ENCODE assay signal across 8 cellular contexts in genomic region chr12:22334696-22335290, GRCh38. TPM values are rescaled to one million over a fixed set of nuclear protein-coding genes. Genes with fewer than 3 reads are reported as not detected.
DNase-seq lines count a peak whose midpoint lies in the region; ATAC-seq and TF ChIP-seq lines count a peak whose summit lies in the region.

Gene ST8SIA1 (minus strand): TSS chr12:22334707. CDS start chr12:22334232, 475 bp downstream.

- TF ChIP-seq CTCF in HL-60 (IDR thresholded peaks at IDR 0.05; ENCODE audit: insufficient read depth, low read length) (no peak), activated B cell treated with CpG ODN at 0.5 μM for 24 hours (IDR thresholded peaks at IDR 0.05) (no peak), left lung (IDR thresholded peaks at IDR 0.05) (no peak)

- peaks cover 0 to 12% of the 10 kb centered on the region in 2 donors for H3K4me1 ChIP-seq in left lung

- no peaks in the 10 kb centered on the region for H3K36me3 Mint-ChIP-seq in activated B cell treated with CpG ODN at 0.5 μM for 24 hours (ENCODE audit: low read depth)

- H3K27me3 ChIP-seq in HL-60 (ENCODE audit: insufficient read depth, poor library complexity, severe bottlenecking) (peaks cover 26% of the 10 kb centered on the region), left lung (peaks cover 14 to 43% of the 10 kb centered on the region in 2 donors)

- no peaks in the 10 kb centered on the region for H3K9me3 Mint-ChIP-seq in activated B cell treated with CpG ODN at 0.5 μM for 24 hours

- POLR2A ChIA-PET in activated B cell treated with CpG ODN at 0.5 μM for 24 hours (lab: Charles Lee): interaction anchor here (0.8 kb wide), 1 partner anchor 13 kb away, joined by 4 read pairs; no protein-coding TSS in a partner anchor

- DNase-seq in SIG-M5 treated with dmso at 0.1 percent for 504 hours (lab: John Stamatoyannopoulos, UW; ENCODE audit: unreplicated experiment) (peak; percentile 14), SIG-M5 (lab: John Stamatoyannopoulos, UW) (no peak), HL-60 (ENCODE audit: low read depth in 1 of 2, low spot score in 1 of 2) (no peak), activated B cell treated with CpG ODN at 0.5 μM for 24 hours (no peak), cerebellar cortex (ENCODE audit: low spot score) (peak; percentile 72), left lung (peak in 1 of 2 donors; percentile 72), NCI-H1092 (lab: John Stamatoyannopoulos, UW) (no peak)
- DNase-seq in stimulated activated CD4-positive, alpha-beta T cell treated with anti-CD3 and anti-CD28 coated beads, Interleukin-4, amount 100 ng/mL, for 1 hour: peak; percentile 59

- no peak within 1 kb of the TSS for H3K27ac Mint-ChIP-seq in activated B cell treated with CpG ODN at 0.5 μM for 24 hours

- H3K4me3 Mint-ChIP-seq in activated B cell treated with CpG ODN at 0.5 μM for 24 hours: peak within 1 kb of the TSS; percentile 82

- H3K27me3 Mint-ChIP-seq in activated B cell treated with CpG ODN at 0.5 μM for 24 hours: peaks cover 58% of the 10 kb centered on the region

- H3K27ac ChIP-seq in HL-60 (replicated peaks) (no peak within 1 kb of the TSS), left lung (peak within 1 kb of the TSS in 1 of 2 donors; percentile 58)

- peak within 1 kb of the TSS; percentile 73 for H3K4me3 ChIP-seq in HL-60 (replicated peaks; ENCODE audit: insufficient read depth, low read length)
- H3K4me3 ChIP-seq in left lung: peak within 1 kb of the TSS; percentile 39 to 47

- ATAC-seq in activated B cell treated with CpG ODN at 0.5 μM for 24 hours (ENCODE audit: low read depth) (peak; percentile 19), left lung (peak; percentile 37)

- CTCF ChIA-PET in activated B cell treated with CpG ODN at 0.5 μM for 24 hours (lab: Charles Lee): interaction anchor here (1.1 to 1.5 kb wide), 3 partner anchors 234 to 637 kb away, joined by 3 to 4 read pairs (median 4); no protein-coding TSS in a partner anchor

- H3K9me3 ChIP-seq in left lung: no peaks in the 10 kb centered on the region

- H3K4me1 Mint-ChIP-seq in activated B cell treated with CpG ODN at 0.5 μM for 24 hours: peaks cover 22% of the 10 kb centered on the region

- intact Hi-C loops in activated B cell treated with CpG ODN at 0.5 μM for 24 hours (cut with micrococcal nuclease) (loop anchor here (1.0 to 2.0 kb wide), 4 partner anchors 108 to 636 kb away; no protein-coding TSS in a partner anchor), left lung (cut with DNase I) (loop anchor here in 1 of 2 donors (5.0 kb wide), 1 partner anchor 232 kb away; no protein-coding TSS in a partner anchor)

- H3K36me3 ChIP-seq in left lung: no peaks in the 10 kb centered on the region

RNA-seq across cellular contexts. Expression of gene ST8SIA1, which starts in this region (rescaled TPM):
- total RNA-seq in activated B cell treated with CpG ODN at 0.5 μM for 24 hours (0.31 TPM in 1 of 2 replicates, not detected in the other), left lung (1 to 10 TPM; 2.4 to 5.6 TPM)

Comparison
In these comparisons a context has a peak if more than half of its experiments do, and no peak if none do; other contexts are left out.
1. DNase-seq: peak in SIG-M5 treated with dmso at 0.1 percent for 504 hours (single experiment), cerebellar cortex (single experiment) and stimulated activated CD4-positive, alpha-beta T cell treated with anti-CD3 and anti-CD28 coated beads, Interleukin-4, amount 100 ng/mL, for 1 hour (single experiment); none in SIG-M5 (single experiment), HL-60 (0 of 2), activated B cell treated with CpG ODN at 0.5 μM for 24 hours (single experiment) and NCI-H1092 (single experiment).
2. Peak in ATAC-seq in activated B cell treated with CpG ODN at 0.5 μM for 24 hours; RNA of the gene not detected or under 1 TPM.